In the genomic region with DNA sequence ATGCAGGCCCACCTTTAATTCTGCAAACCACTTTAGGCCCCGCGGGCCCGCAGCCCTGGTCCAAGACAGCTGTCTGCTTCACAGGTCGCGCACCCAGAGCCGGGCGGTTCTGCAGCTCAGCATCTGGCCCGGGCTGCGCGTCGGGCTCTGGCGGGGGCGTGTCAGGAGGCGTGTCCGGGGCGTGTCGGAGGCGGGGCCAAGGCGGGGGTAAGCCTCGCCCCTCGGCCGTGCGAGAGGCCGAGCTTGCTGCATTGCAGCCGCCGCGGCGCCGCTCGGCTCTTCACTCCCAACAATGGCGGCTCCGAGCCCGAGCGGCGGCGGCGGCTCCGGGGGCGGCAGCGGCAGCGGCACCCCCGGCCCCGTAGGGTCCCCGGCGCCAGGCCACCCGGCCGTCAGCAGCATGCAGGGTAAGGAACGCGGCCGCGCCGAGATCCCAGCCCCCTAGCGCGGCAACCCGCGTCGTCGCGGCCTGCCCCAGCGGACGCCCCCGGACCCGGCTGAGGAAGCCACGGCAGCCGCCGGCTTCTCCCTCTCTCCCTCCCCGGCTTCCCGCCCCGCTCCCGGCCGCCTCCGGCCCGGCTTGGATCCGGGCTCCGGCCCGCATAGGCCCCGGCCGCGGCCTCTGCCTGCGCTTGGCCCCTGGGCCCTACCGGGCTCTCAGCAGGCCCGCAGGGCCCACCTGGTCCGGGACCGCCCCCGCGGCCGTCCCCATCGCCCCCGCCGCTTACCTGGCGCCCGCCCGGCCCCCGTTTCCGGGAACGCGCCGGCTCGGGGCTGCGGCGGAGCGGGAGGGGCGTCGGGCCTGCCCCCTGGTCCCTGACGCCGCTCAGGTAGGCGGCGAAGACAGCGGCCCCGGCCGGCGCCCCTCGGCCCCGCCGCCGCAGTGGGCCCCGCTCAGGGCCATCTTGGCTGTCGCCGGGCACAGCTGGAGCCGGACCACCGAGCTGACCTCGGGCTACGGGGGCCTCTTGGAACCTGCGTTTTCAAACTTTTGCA, we compare ENCODE assay signal across 7 cellular contexts.
DNase-seq lines count a peak whose midpoint lies in the region; ATAC-seq and TF ChIP-seq lines count a peak whose summit lies in the region.

Gene MAP2K4, plus strand, starts transcription at position 283 of the 996 bp plus-strand sequence. Its CDS starts 10 bp downstream, at position 293.

- H3K4me3 ChIP-seq in astrocyte of the cerebellum (ENCODE audit: low read depth, low read length) (peak within 1 kb of the TSS; percentile 62), retinal pigment epithelial cell (ENCODE audit: low read length) (peak within 1 kb of the TSS; percentile 71)

- DNase-seq in NCI-H1694 (lab: John Stamatoyannopoulos, UW) (peak; percentile 61), T-helper 9 cell (peak; percentile 97), astrocyte of the cerebellum (ENCODE audit: low read depth) (peak; percentile 68), hippocampal formation (lab: John Stamatoyannopoulos, UW) (peak; percentile 84 to 95), retinal pigment epithelial cell (ENCODE audit: low read depth) (no peak)

- ATAC-seq in GM18499 (IDR thresholded peaks at IDR 0.05; ENCODE audit: insufficient read depth, unreplicated experiment) = peak; percentile 53
- peak; percentile 97 for ATAC-seq in HG02798 (IDR thresholded peaks at IDR 0.05; ENCODE audit: poor library complexity, unreplicated experiment)

- in situ Hi-C loops in astrocyte of the cerebellum (cut with HindIII; ENCODE audit: low sequenced_read_pairs) = no loop called here

- no peak for TF ChIP-seq CTCF in astrocyte of the cerebellum (IDR thresholded peaks at IDR 0.05; ENCODE audit: low read depth, low read length, missing control alignments)
- TF ChIP-seq CTCF in retinal pigment epithelial cell (conservative IDR thresholded peaks at IDR 0.05; ENCODE audit: low read depth, low read length) = no peak
